In the genomic region with DNA sequence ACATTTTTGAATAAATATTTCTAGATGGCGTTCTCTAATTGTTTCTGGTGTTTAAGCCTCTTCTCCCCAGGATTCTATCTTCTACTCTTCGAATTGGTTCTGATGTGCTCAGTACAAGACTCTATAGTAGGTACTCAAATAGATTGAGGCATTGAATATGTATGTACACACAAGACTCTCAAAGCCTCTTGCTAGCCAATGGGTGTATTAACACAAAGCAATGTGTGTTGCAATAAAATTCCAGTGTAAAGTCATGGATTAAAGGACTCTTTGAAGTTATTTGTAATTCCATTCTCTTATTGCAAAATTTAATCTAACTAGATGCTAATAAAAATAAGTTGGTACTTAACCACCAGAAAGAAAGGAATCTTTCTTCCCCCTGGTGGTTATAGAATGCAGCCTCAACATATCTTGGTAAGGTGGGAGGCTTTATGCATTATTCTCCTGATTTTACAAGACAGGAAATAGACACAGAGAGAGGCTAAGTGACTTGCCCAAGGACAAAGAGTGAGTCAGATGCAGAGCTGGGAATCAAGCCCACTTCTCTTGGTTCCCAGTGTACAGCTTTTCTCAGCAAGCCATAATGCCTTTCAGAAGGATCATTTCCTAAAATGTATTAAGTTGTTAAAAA, we compare ENCODE assay signal across 13 cellular contexts. TPM values are rescaled to one million over a fixed set of nuclear protein-coding genes. Genes with fewer than 3 reads are reported as not detected.
A peak's percentile ranks its signal among the peaks of the same experiment; 100 is the strongest.
DNase-seq lines count a peak whose midpoint lies in the region; ATAC-seq and TF ChIP-seq lines count a peak whose summit lies in the region.
"Had no signal": no experiment of that assay in that cellular context is flagged by ENCODE, and none has a peak within 500 bp of the region (broad histone marks: within the 10 kb centered on the region; RNA-seq: fewer than 3 reads in every experiment).

No MANE protein-coding gene starts in this region.

- intact Hi-C loops in MCF 10A (cut with micrococcal nuclease) (no loop called here), breast epithelium (cut with DNase I; ENCODE audit: low total_unique reads) (no loop called here), thyroid gland (cut with DNase I) (no loop called here)
- intact Hi-C loops in CD4-positive, alpha-beta memory T cell (cut with micrococcal nuclease) = no loop called here

- H3K4me2 ChIP-seq in SK-N-SH = no peak overlapping the region

- no peak overlapping the region for H3K9ac ChIP-seq in SK-N-SH

- H3K9me2 ChIP-seq in SK-N-SH = no peaks in the 10 kb centered on the region

- no peaks in the 10 kb centered on the region for H3K36me3 Mint-ChIP-seq in MCF 10A (ENCODE audit: insufficient read depth, unreplicated experiment)
- H3K36me3 Mint-ChIP-seq in CD4-positive, alpha-beta memory T cell = no peaks in the 10 kb centered on the region
- H3K36me3 Mint-ChIP-seq: activated naive CD8-positive, alpha-beta T cell treated with anti-CD3 and anti-CD28 coated beads for 36 hours had no signal

- H3K27me3 Mint-ChIP-seq in MCF 10A (ENCODE audit: insufficient read depth, unreplicated experiment) = peaks cover 69% of the 10 kb centered on the region
- H3K27me3 Mint-ChIP-seq in CD4-positive, alpha-beta memory T cell = no peaks in the 10 kb centered on the region
- H3K27me3 Mint-ChIP-seq: activated naive CD8-positive, alpha-beta T cell treated with anti-CD3 and anti-CD28 coated beads for 36 hours had no signal

- no peak for TF ChIP-seq EP300 in SK-N-SH (IDR thresholded peaks at IDR 0.05; ENCODE audit: borderline replicate concordance in 1 of 2, low read depth in 1 of 2, low read length in 1 of 2)

- no peaks in the 10 kb centered on the region for H3K4me1 ChIP-seq in breast epithelium
- H3K4me1 ChIP-seq in SK-N-SH (ENCODE audit: control insufficient read depth in 1 of 2, insufficient read depth in 2 of 2, low read depth in 1 of 2, low read length in 1 of 2) = peaks cover 0 to 5% of the 10 kb centered on the region in 2 experiments; a peak in 1 of 4 replicates
- peaks cover 7 to 24% of the 10 kb centered on the region in 2 donors for H3K4me1 ChIP-seq in thyroid gland
- no peaks in the 10 kb centered on the region for H3K4me1 ChIP-seq in CD4-positive, alpha-beta memory T cell (ENCODE audit: insufficient read depth, low read length)

- no peak overlapping the region for H3K4me3 Mint-ChIP-seq in MCF 10A (ENCODE audit: unreplicated experiment)
- H3K4me3 Mint-ChIP-seq in CD4-positive, alpha-beta memory T cell = no peak overlapping the region
- H3K4me3 Mint-ChIP-seq: activated naive CD8-positive, alpha-beta T cell treated with anti-CD3 and anti-CD28 coated beads for 36 hours had no signal

- no peaks in the 10 kb centered on the region for H4K20me1 ChIP-seq in SK-N-SH (ENCODE audit: insufficient read depth)

- no peak for TF ChIP-seq RAD21 in SK-N-SH (IDR thresholded peaks at IDR 0.05; ENCODE audit: low read length)

- H3K9me3 ChIP-seq in breast epithelium = no peaks in the 10 kb centered on the region
- H3K9me3 ChIP-seq in SK-N-SH = no peaks in the 10 kb centered on the region
- no peaks in the 10 kb centered on the region for H3K9me3 ChIP-seq in thyroid gland
- H3K9me3 ChIP-seq in CD4-positive, alpha-beta memory T cell (ENCODE audit: control insufficient read depth in 1 of 2, low read length in 2 of 2) = no peaks in the 10 kb centered on the region

- BruUV-seq in MCF 10A (replicated peaks; lab: Mats Ljungman, UMichigan) = no TSS peak

- no peaks in the 10 kb centered on the region for H3K4me1 Mint-ChIP-seq in MCF 10A (ENCODE audit: insufficient read depth, unreplicated experiment)
- H3K4me1 Mint-ChIP-seq in CD4-positive, alpha-beta memory T cell = no peaks in the 10 kb centered on the region
- H3K4me1 Mint-ChIP-seq: activated naive CD8-positive, alpha-beta T cell treated with anti-CD3 and anti-CD28 coated beads for 36 hours had no signal

- no peak for ATAC-seq in HG03342 (IDR thresholded peaks at IDR 0.05; ENCODE audit: unreplicated experiment)
- ATAC-seq in HG03469 (IDR thresholded peaks at IDR 0.05; ENCODE audit: unreplicated experiment) = no peak

- H3K4me3 ChIP-seq in breast epithelium (no peak overlapping the region), SK-N-SH (ENCODE audit: low read depth in 2 of 2, low read length in 1 of 2) (no peak overlapping the region; a peak in 1 of 4 replicates), fibroblast of pulmonary artery (replicated peaks; ENCODE audit: low read depth, low read length) (no peak overlapping the region), thyroid gland (replicated peaks in 1 of 3) (no peak overlapping the region)
- no peak overlapping the region for H3K4me3 ChIP-seq in CD4-positive, alpha-beta memory T cell (ENCODE audit: low read length in 2 of 2)

- H3K27ac Mint-ChIP-seq in MCF 10A (ENCODE audit: low read depth, unreplicated experiment) = no peak overlapping the region
- no peak overlapping the region for H3K27ac Mint-ChIP-seq in CD4-positive, alpha-beta memory T cell
- H3K27ac Mint-ChIP-seq: activated naive CD8-positive, alpha-beta T cell treated with anti-CD3 and anti-CD28 coated beads for 36 hours had no signal

- 0 out of 2 replicates have a peak overlapping the region, but pooled peaks have one; percentile 51 for H2AFZ ChIP-seq in SK-N-SH (ENCODE audit: low read depth)

- H3K79me2 ChIP-seq in SK-N-SH (ENCODE audit: insufficient read depth) = no peaks in the 10 kb centered on the region

- H3F3A ChIP-seq in SK-N-SH (replicated peaks; ENCODE audit: insufficient read depth) = peaks cover 4% of the 10 kb centered on the region

- H3K27ac ChIP-seq in breast epithelium (no peak overlapping the region), SK-N-SH (ENCODE audit: low read depth in 2 of 2, low read length in 1 of 2) (peak overlapping the region in 1 of 2 experiments; percentile 82; a peak in 2 of 4 replicates), thyroid gland (peak overlapping the region in 2 of 3 donors; percentile 29 to 58)
- H3K27ac ChIP-seq in CD4-positive, alpha-beta memory T cell (ENCODE audit: low read depth, low read length) = no peak overlapping the region

- POLR2A ChIA-PET in MCF 10A (lab: Yijun Ruan, JAX) (no interaction called here), SK-N-SH (lab: Yijun Ruan, JAX) (no interaction called here)
- POLR2A ChIA-PET in CD4-positive, alpha-beta memory T cell (lab: Charles Lee; ENCODE audit: partially characterized antibody) = no interaction called here

- TF ChIP-seq CTCF in MCF 10A (IDR thresholded peaks at IDR 0.05; ENCODE audit: unreplicated experiment) (no peak), breast epithelium (IDR thresholded peaks at IDR 0.05) (no peak), SK-N-SH (IDR thresholded peaks at IDR 0.05) (peak; percentile 62), fibroblast of pulmonary artery (IDR thresholded peaks at IDR 0.05; ENCODE audit: low read length, missing control alignments) (peak; percentile 61), thyroid gland (IDR thresholded peaks at IDR 0.05) (peak in 1 of 6 experiments; percentile 11)

- TF ChIP-seq POLR2A in breast epithelium (IDR thresholded peaks at IDR 0.05) (no peak), thyroid gland (IDR thresholded peaks at IDR 0.05) (no peak)

- no peaks in the 10 kb centered on the region for H3K36me3 ChIP-seq in breast epithelium
- H3K36me3 ChIP-seq in SK-N-SH (replicated peaks in 1 of 2; ENCODE audit: control insufficient read depth in 1 of 2, insufficient read depth in 2 of 2, low read length in 1 of 2) = no peaks in the 10 kb centered on the region
- no peaks in the 10 kb centered on the region for H3K36me3 ChIP-seq in thyroid gland
- no peaks in the 10 kb centered on the region for H3K36me3 ChIP-seq in CD4-positive, alpha-beta memory T cell (ENCODE audit: insufficient read depth, low read length)

- DNase-seq in MCF 10A (ENCODE audit: unreplicated experiment) = peak; percentile 55
- DNase-seq in breast epithelium (ENCODE audit: low spot score in 2 of 2) = no peak
- no peak for DNase-seq in SK-N-SH
- DNase-seq in fibroblast of pulmonary artery (ENCODE audit: low read depth) = peak; percentile 94
- no peak for DNase-seq in thyroid gland
- no peak for DNase-seq in CD4-positive, alpha-beta memory T cell
- DNase-seq: activated CD4-positive, alpha-beta T cell treated with anti-CD3 and anti-CD28 coated beads for 48 hours; activated naive CD8-positive, alpha-beta T cell treated with anti-CD3 and anti-CD28 coated beads for 36 hours; erythroblast; MV-4-11 had no signal

- WGBS in SK-N-SH (ENCODE audit: low lambda C conversion rate) = 81% methylated on average over 2 of the region's 2 CpGs
- 91 to 92% methylated on average over 2 of the region's 2 CpGs for WGBS in thyroid gland, 2 donors

- H3K9me3 Mint-ChIP-seq in MCF 10A (ENCODE audit: unreplicated experiment) = no peaks in the 10 kb centered on the region
- peaks cover 0 to 9% (median 1%) of the 10 kb centered on the region in 8 donors for H3K9me3 Mint-ChIP-seq in CD4-positive, alpha-beta memory T cell

- H3K27me3 ChIP-seq in breast epithelium (no peaks in the 10 kb centered on the region), SK-N-SH (ENCODE audit: insufficient read depth) (no peaks in the 10 kb centered on the region), thyroid gland (no peaks in the 10 kb centered on the region)
- no peaks in the 10 kb centered on the region for H3K27me3 ChIP-seq in CD4-positive, alpha-beta memory T cell (ENCODE audit: insufficient read depth, low read length)

- CTCF ChIA-PET in MCF 10A (lab: Yijun Ruan, JAX) = interaction anchor here (0.6 to 0.7 kb wide), 2 partner anchors 9 to 78 kb away, joined by 3 read pairs; no protein-coding TSS in a partner anchor
- CTCF ChIA-PET in SK-N-SH (lab: Yijun Ruan, JAX) = no interaction called here
- CTCF ChIA-PET in CD4-positive, alpha-beta memory T cell (lab: Charles Lee; ENCODE audit: partially characterized antibody) = no interaction called here

TF ChIP-seq in SK-N-SH, 30 proteins besides CTCF, POLR2A, EP300 and RAD21 (continues in another document):
- TF ChIP-seq POLR2AphosphoS5 (IDR thresholded peaks at IDR 0.05; ENCODE audit: low read depth, low read length) = no peak
- TF ChIP-seq PBX3 (IDR thresholded peaks at IDR 0.05) = peak; percentile 58
- no peak for TF ChIP-seq CHD2 (IDR thresholded peaks at IDR 0.05; ENCODE audit: low read length, partially characterized antibody)
- no peak for TF ChIP-seq MXI1 (IDR thresholded peaks at IDR 0.05; ENCODE audit: low read depth, low read length)

RNA-seq across cellular contexts. Expression of gene LRP1B, which starts 18.1 kb away (rescaled TPM):
- not detected in 2 replicates for total RNA-seq in MCF 10A (2022)
- total RNA-seq in breast epithelium = 10 to 100 TPM in 2 of 3 donors, 1 to 10 TPM in 1; 2.3 to 29.8 (median 21.8) TPM
- polyA plus RNA-seq in SK-N-SH (2012; rRNA removed) = 0.19 and 0.28 TPM in 2 replicates
- polyA plus RNA-seq in SK-N-SH (2012; cell fraction: cytosol; rRNA removed) = 0.41 and 0.66 TPM in 2 replicates
- 0.31 and 0.51 TPM in 2 replicates for polyA plus RNA-seq in SK-N-SH (2012; cell fraction: nucleus; rRNA removed)
- 10 to 100 TPM; 37.1 to 82.7 (median 50.9) TPM for total RNA-seq in thyroid gland
- not detected for total RNA-seq in CD4-positive, alpha-beta memory T cell
- not detected for polyA plus RNA-seq in CD4-positive, alpha-beta memory T cell
- total RNA-seq: activated naive CD8-positive, alpha-beta T cell treated with anti-CD3 and anti-CD28 coated beads for 36 hours; lung microvascular endothelial cell had no signal

Comparison
In these comparisons a context has a peak if more than half of its experiments do, and no peak if none do; other contexts are left out.
1. DNase-seq: peak in MCF 10A (single experiment) and fibroblast of pulmonary artery (single experiment); none in breast epithelium (0 of 2), SK-N-SH (single experiment), thyroid gland (0 of 2) and CD4-positive, alpha-beta memory T cell (0 of 5).
2. CTCF ChIP-seq: peak in SK-N-SH (single experiment) and fibroblast of pulmonary artery (single experiment); none in MCF 10A (single experiment) and breast epithelium (0 of 3).
3. H3K27ac ChIP-seq: peak in thyroid gland (2 of 3); none in breast epithelium (0 of 2) and CD4-positive, alpha-beta memory T cell (single experiment).